Comparison of ENCODE assay signal across 21 cellular contexts in genomic region chr1:76959581-76959980, GRCh38.
DNase-seq lines count a peak whose midpoint lies in the region; ATAC-seq and TF ChIP-seq lines count a peak whose summit lies in the region.
"Had no signal": no experiment of that assay in that cellular context is flagged by ENCODE, and none has a peak within 500 bp of the region (broad histone marks: within the 10 kb centered on the region; RNA-seq: fewer than 3 reads in every experiment).

No MANE protein-coding gene starts in this region.

- CTCF ChIA-PET in PC-3 (lab: Charles Lee), result no interaction called here

- no peaks in the 10 kb centered on the region for H3K9me2 ChIP-seq in GM23248 (ENCODE audit: insufficient read depth)
- H3K9me2 ChIP-seq in PC-3 (replicated peaks; ENCODE audit: low read length), result no peaks in the 10 kb centered on the region

- no peaks in the 10 kb centered on the region for H3K79me2 ChIP-seq in GM23248 (ENCODE audit: insufficient read depth)
- no peaks in the 10 kb centered on the region for H3K79me2 ChIP-seq in PC-3 (ENCODE audit: low read length)

- H3K4me1 ChIP-seq in GM23248 (ENCODE audit: insufficient read depth) (peaks cover 43% of the 10 kb centered on the region), PC-3 (ENCODE audit: insufficient read depth, low read length) (peaks cover 6% of the 10 kb centered on the region; the same call in 1 of the 2 replicates)
- H3K4me1 ChIP-seq: A549 had no signal

- H3K27me3 ChIP-seq in GM23248 (replicated peaks; ENCODE audit: insufficient read depth), result no peaks in the 10 kb centered on the region
- no peaks in the 10 kb centered on the region for H3K27me3 ChIP-seq in PC-3 (ENCODE audit: low read length)
- H3K27me3 ChIP-seq: SJSA1 had no signal

- H3K9ac ChIP-seq in GM23248 (no peak overlapping the region), PC-3 (ENCODE audit: low read length) (no peak overlapping the region)

- in situ Hi-C loops in GM23248 (cut with MboI), result no loop called here

- intact Hi-C loops in PC-3 (cut with micrococcal nuclease) (no loop called here), posterior cingulate gyrus (cut with DNase I) (no loop called here)

- H3K9me3 ChIP-seq in GM23248 (ENCODE audit: low read depth), result no peaks in the 10 kb centered on the region
- no peaks in the 10 kb centered on the region for H3K9me3 ChIP-seq in PC-3 (ENCODE audit: low read length)
- H3K9me3 ChIP-seq: A549, SJSA1 had no signal

- ATAC-seq in PC-3 (no peak), GM18907 (IDR thresholded peaks at IDR 0.05; ENCODE audit: unreplicated experiment) (no peak), GM18873 (IDR thresholded peaks at IDR 0.05; ENCODE audit: low FRiP score, unreplicated experiment) (no peak)
- ATAC-seq: A549 had no signal

- TF ChIP-seq CTCF in PC-3 (conservative IDR thresholded peaks at IDR 0.05; ENCODE audit: low read depth, low read length) (no peak), fibroblast of mammary gland (conservative IDR thresholded peaks at IDR 0.05; ENCODE audit: control insufficient read depth, insufficient read depth, low read depth, low read length) (no peak)

- DNase-seq in GM23248 (peak; percentile 53), PC-3 (peak; percentile 28), fibroblast of mammary gland (ENCODE audit: low read depth) (peak; percentile 54), posterior cingulate gyrus (no peak)
- DNase-seq in stimulated activated CD4-positive, alpha-beta T cell treated with anti-CD3 and anti-CD28 coated beads, Interleukin-12 subunit alpha, Interleukin-12 subunit beta, amount 100 ng/mL, for 4 hours, result no peak
- DNase-seq: C1 segment of cervical spinal cord; CD4-positive, alpha-beta memory T cell; COR-L47; GOT3; HCEC 1CT; NCI-H1105 treated with DMSO at 0.1 percent for 48 hours; NCI-H146; NCI-H1930; NCI-H2107; NCI-H526 treated with DMSO at 0.1 percent for 48 hours; Right ventricle myocardium superior; RPMI8226 had no signal

- WGBS in GM23248 (ENCODE audit: low coverage in 1 of 2, low lambda C conversion rate in 2 of 2, missing lambda C conversion rate in 2 of 2), 2 experiments, result 48 to 50% methylated on average over 4 of the region's 4 CpGs

- H3K36me3 ChIP-seq in GM23248 (ENCODE audit: low read depth) (no peaks in the 10 kb centered on the region), PC-3 (ENCODE audit: low read depth, low read length) (no peaks in the 10 kb centered on the region)
- H3K36me3 ChIP-seq: SJSA1 had no signal

- H3F3A ChIP-seq in GM23248 (ENCODE audit: insufficient read depth) (peaks cover 37% of the 10 kb centered on the region), PC-3 (ENCODE audit: low read length, unreplicated experiment) (no peaks in the 10 kb centered on the region)

- no peak overlapping the region for H2AFZ ChIP-seq in GM23248
- no peak overlapping the region for H2AFZ ChIP-seq in PC-3 (ENCODE audit: low read length)

- H3K27ac ChIP-seq in GM23248 (no peak overlapping the region), PC-3 (ENCODE audit: low read length) (no peak overlapping the region)
- H3K27ac ChIP-seq: A549, SJSA1 had no signal

- no peaks in the 10 kb centered on the region for H4K20me1 ChIP-seq in GM23248 (ENCODE audit: insufficient read depth)
- H4K20me1 ChIP-seq in PC-3 (ENCODE audit: low read length), result no peaks in the 10 kb centered on the region

- BruUV-seq in PC-3 (replicated peaks; lab: Mats Ljungman, UMichigan), result no TSS peak

- H3K4me2 ChIP-seq in GM23248 (ENCODE audit: unreplicated experiment), result no peak overlapping the region
- H3K4me2 ChIP-seq in PC-3 (ENCODE audit: low read length), result no peak overlapping the region
- H3K4me2 ChIP-seq: A549 had no signal

- POLR2A ChIA-PET in PC-3 (lab: Charles Lee; ENCODE audit: unreplicated experiment), result no interaction called here

- H3K4me3 ChIP-seq in GM23248, result no peak overlapping the region
- H3K4me3 ChIP-seq in PC-3 (ENCODE audit: low read length), result no peak overlapping the region
- H3K4me3 ChIP-seq in fibroblast of mammary gland (ENCODE audit: control insufficient read depth, low read depth, low read length), result no peak overlapping the region
- H3K4me3 ChIP-seq: A549, SJSA1 had no signal

Comparison
In these comparisons a context has a peak if more than half of its experiments do, and no peak if none do; other contexts are left out.
1. DNase-seq: peak in GM23248 (single experiment), PC-3 (single experiment) and fibroblast of mammary gland (single experiment); none in posterior cingulate gyrus (0 of 10) and stimulated activated CD4-positive, alpha-beta T cell treated with anti-CD3 and anti-CD28 coated beads, Interleukin-12 subunit alpha, Interleukin-12 subunit beta, amount 100 ng/mL, for 4 hours (single experiment).